8 cellular contexts compared by ENCODE assay signal in genomic region chr17:59105852-59106462, GRCh38. TPM values are rescaled to one million over a fixed set of nuclear protein-coding genes. Genes with fewer than 3 reads are reported as not detected.
A peak's percentile ranks its signal among the peaks of the same experiment; 100 is the strongest.
DNase-seq lines count a peak whose midpoint lies in the region; ATAC-seq and TF ChIP-seq lines count a peak whose summit lies in the region.

No MANE protein-coding gene starts in this region.

- DNase-seq in BE2C (peak; percentile 61), HPDE6-E6E7 (ENCODE audit: extremely low spot score) (peak; percentile 35), RPMI7951 (ENCODE audit: low read depth) (peak; percentile 51), activated gamma-delta T cell treated with Interleukin-2 at 50 U/mL for 16 hours (peak; percentile 76), foreskin keratinocyte (peak; percentile 23 to 48)

- peak overlapping the region; percentile 68 for H2AFZ ChIP-seq in neuron (ENCODE audit: low read depth, low read length)

- no peaks in the 10 kb centered on the region for H3K4me1 ChIP-seq in BE2C
- peaks cover 8% of the 10 kb centered on the region for H3K4me1 ChIP-seq in foreskin keratinocyte
- H3K4me1 ChIP-seq in neuron (ENCODE audit: insufficient read depth, low read length), result peaks cover 11% of the 10 kb centered on the region
- peaks cover 4 to 21% (median 19%) of the 10 kb centered on the region in 5 donors for H3K4me1 ChIP-seq in subcutaneous abdominal adipose tissue (ENCODE audit: control insufficient read depth in 5 of 5, insufficient read depth in 5 of 5, low read length in 5 of 5)

- H3K9me3 ChIP-seq in BE2C (no peaks in the 10 kb centered on the region), neuron (ENCODE audit: low read length) (no peaks in the 10 kb centered on the region), subcutaneous abdominal adipose tissue (ENCODE audit: control insufficient read depth in 5 of 5, low read length in 5 of 5) (no peaks in the 10 kb centered on the region)

- ATAC-seq in GM19455 (IDR thresholded peaks at IDR 0.05; ENCODE audit: unreplicated experiment) (peak; percentile 21), foreskin keratinocyte (peak; percentile 55)

- H3K36me3 ChIP-seq in BE2C (peaks cover under 1% of the 10 kb centered on the region), neuron (ENCODE audit: insufficient read depth, low read length) (peaks cover 18% of the 10 kb centered on the region), subcutaneous abdominal adipose tissue (ENCODE audit: control insufficient read depth in 5 of 5, insufficient read depth in 5 of 5, low read length in 5 of 5) (peaks cover 0 to under 1% (median 0%) of the 10 kb centered on the region in 5 donors)

- H3K4me3 ChIP-seq in BE2C (ENCODE audit: low read depth, low read length) (peak overlapping the region; percentile 81), neuron (ENCODE audit: low read length) (peak overlapping the region; percentile 65), subcutaneous abdominal adipose tissue (ENCODE audit: low read depth in 1 of 5, low read length in 5 of 5) (peak overlapping the region; percentile 68 to 99 (median 88))

- TF ChIP-seq CTCF in BE2C (IDR thresholded peaks at IDR 0.05; ENCODE audit: low read depth, low read length), result no peak
- no peak for TF ChIP-seq CTCF in foreskin keratinocyte (conservative IDR thresholded peaks at IDR 0.05)

- H3K27me3 ChIP-seq in BE2C (no peaks in the 10 kb centered on the region), foreskin keratinocyte (no peaks in the 10 kb centered on the region), neuron (ENCODE audit: insufficient read depth, low read length) (no peaks in the 10 kb centered on the region), subcutaneous abdominal adipose tissue (ENCODE audit: control insufficient read depth in 5 of 5, insufficient read depth in 4 of 5, low read length in 5 of 5) (no peaks in the 10 kb centered on the region)

- peak overlapping the region; percentile 41 to 89 (median 88) for H3K9ac ChIP-seq in subcutaneous abdominal adipose tissue (ENCODE audit: low read length in 5 of 5)

- H3K27ac ChIP-seq in foreskin keratinocyte (peak overlapping the region; percentile 49), subcutaneous abdominal adipose tissue (ENCODE audit: low read depth, low read length) (peak overlapping the region; percentile 89)

RNA-seq across cellular contexts. Expression of gene TRIM37, which starts 0.7 kb away (rescaled TPM):
- 14.4 TPM for polyA plus RNA-seq in BE2C (2012; ENCODE audit: insufficient read depth, insufficient read length, low read depth)
- 20.8 and 22.9 TPM in 2 replicates for total RNA-seq in RPMI7951 (2014; rRNA removed; shearing (Covaris generic))
- 27.9 and 28.1 TPM in 2 replicates for total RNA-seq in foreskin keratinocyte
- polyA plus RNA-seq in foreskin keratinocyte, result 9.2 and 10.3 TPM in 2 replicates

RNA-seq across cellular contexts. Expression of gene SKA2, which starts 49.0 kb away (rescaled TPM):
- polyA plus RNA-seq in BE2C (2012; ENCODE audit: insufficient read depth, insufficient read length, low read depth), result 45.3 TPM
- 120 and 147 TPM in 2 replicates for total RNA-seq in RPMI7951 (2014; rRNA removed; shearing (Covaris generic))
- total RNA-seq in foreskin keratinocyte, result 104 and 125 TPM in 2 replicates
- polyA plus RNA-seq in foreskin keratinocyte, result 122 and 144 TPM in 2 replicates

RNA-seq across cellular contexts. Expression of gene PRR11, which starts 49.6 kb away (rescaled TPM):
- 6.7 TPM for polyA plus RNA-seq in BE2C (2012; ENCODE audit: insufficient read depth, insufficient read length, low read depth)
- total RNA-seq in RPMI7951 (2014; rRNA removed; shearing (Covaris generic)), result 31.3 and 32.7 TPM in 2 replicates
- 65.4 and 74.1 TPM in 2 replicates for total RNA-seq in foreskin keratinocyte
- polyA plus RNA-seq in foreskin keratinocyte, result 16.3 and 22.3 TPM in 2 replicates

Comparison
In these comparisons a context has a peak if more than half of its experiments do, and no peak if none do; other contexts are left out.
1. Peak in every context shown above with its lines: DNase-seq, ATAC-seq, H3K4me3 ChIP-seq and H3K27ac ChIP-seq.